In genomic region chr9:76894198-76894597, GRCh38 we compare ENCODE assay signal across 13 cellular contexts. TPM values are rescaled to one million over a fixed set of nuclear protein-coding genes. Genes with fewer than 3 reads are reported as not detected.
DNase-seq lines count a peak whose midpoint lies in the region; TF ChIP-seq lines count a peak whose summit lies in the region.
"Had no signal": no experiment of that assay in that cellular context is flagged by ENCODE, and none has a peak within 500 bp of the region (broad histone marks: within the 10 kb centered on the region; RNA-seq: fewer than 3 reads in every experiment).

No MANE protein-coding gene starts in this region.

- H3K9me3 Mint-ChIP-seq in H9, result no peaks in the 10 kb centered on the region
- H3K9me3 Mint-ChIP-seq: activated T-cell treated with anti-CD3 and anti-CD28 coated beads, Interleukin-2, amount 50 U/mL, for 72 hours had no signal

- H4K20me1 ChIP-seq in H9 (ENCODE audit: control insufficient read depth, insufficient read depth, insufficient read length), result no peaks in the 10 kb centered on the region

- H3K27ac ChIP-seq in H9 (ENCODE audit: insufficient read length, low read depth, low read length) (no peak overlapping the region), stomach (peak overlapping the region in 4 of 5 donors; percentile 32 to 88 (median 72))

- no peak overlapping the region for H3K4me2 ChIP-seq in H9 (ENCODE audit: insufficient read depth, insufficient read length, low read length)

- H3K4ac ChIP-seq in H9 (ENCODE audit: low read depth, low read length), result no peak overlapping the region

- H2BK15ac ChIP-seq in H9 (ENCODE audit: low read depth, low read length), result no peak overlapping the region

- WGBS in H9 (ENCODE audit: extremely low coverage, insufficient read length, low lambda C conversion rate), result no CpG with 5 or more reads among the region's 5 CpGs
- WGBS in stomach, 5 donors, result 62 to 71% (median 65%) methylated on average over 5 of the region's 5 CpGs

- TF ChIP-seq POLR2A in stomach (IDR thresholded peaks at IDR 0.05), result no peak

- H3K23me2 ChIP-seq in H9 (ENCODE audit: insufficient read length, low read depth, low read length, poor library complexity, severe bottlenecking), result no peaks in the 10 kb centered on the region

- H3K9me3 ChIP-seq in H9 (ENCODE audit: control insufficient read depth, low read depth, low read length) (no peaks in the 10 kb centered on the region), adipocyte (ENCODE audit: control insufficient read depth, low read length) (no peaks in the 10 kb centered on the region), stomach (no peaks in the 10 kb centered on the region)

- H2AK5ac ChIP-seq in H9 (ENCODE audit: insufficient read length, low read length), result no peak overlapping the region

- H3K36me3 ChIP-seq in adipocyte (ENCODE audit: control insufficient read depth, insufficient read depth, low read length, severe bottlenecking) (peaks cover 34% of the 10 kb centered on the region), stomach (no peaks in the 10 kb centered on the region)

- no peak overlapping the region for H3K14ac ChIP-seq in H9 (ENCODE audit: insufficient read depth, low read length)

- intact Hi-C loops in stomach (cut with DNase I; ENCODE audit: low total_unique reads), result no loop called here

- H3K9ac ChIP-seq in H9 (ENCODE audit: extremely low read depth, insufficient read length, low read length), result no peak overlapping the region
- peak overlapping the region; percentile 17 for H3K9ac ChIP-seq in adipocyte (ENCODE audit: low read length)

- no peak overlapping the region for H4K91ac ChIP-seq in H9 (ENCODE audit: insufficient read length, low read depth, low read length)

- DNase-seq in H9 (no peak), adipocyte (ENCODE audit: low read depth) (no peak), globus pallidus (ENCODE audit: low spot score) (peak; percentile 81), stomach (no peak), NCI-H2107 treated with DMSO at 0.1 percent for 48 hours (lab: John Stamatoyannopoulos, UW; ENCODE audit: unreplicated experiment) (no peak), OCI-M2 (lab: John Stamatoyannopoulos, UW; ENCODE audit: unreplicated experiment) (no peak), NOMO-1 treated with DMSO at 0.1 percent for 48 hours (lab: John Stamatoyannopoulos, UW; ENCODE audit: unreplicated experiment) (no peak), MV-4-11 (lab: John Stamatoyannopoulos, UW) (no peak)
- DNase-seq: activated CD4-positive, alpha-beta T cell treated with anti-CD3 and anti-CD28 coated beads, Interleukin-2, amount 50 U/mL, for 4 hours; activated T-cell treated with anti-CD3 and anti-CD28 coated beads, Interleukin-2, amount 50 U/mL, for 72 hours; left colon; NCI-H2081; NK-92 treated with Interleukin-12 subunit alpha and Interleukin-12 subunit beta, amount 100 ng/mL, for 24 hours had no signal

- no peak overlapping the region for H3K4me3 Mint-ChIP-seq in H9
- H3K4me3 Mint-ChIP-seq: activated T-cell treated with anti-CD3 and anti-CD28 coated beads, Interleukin-2, amount 50 U/mL, for 72 hours had no signal

- H2BK12ac ChIP-seq in H9 (ENCODE audit: insufficient read length, low read depth, low read length), result no peak overlapping the region

- no peak overlapping the region for H3K56ac ChIP-seq in H9 (ENCODE audit: insufficient read length, low read depth, low read length)

- peaks cover 10 to 23% of the 10 kb centered on the region in 2 experiments for H3K4me1 Mint-ChIP-seq in H9

- H2BK20ac ChIP-seq in H9 (ENCODE audit: low read depth, low read length, poor library complexity, severe bottlenecking), result no peak overlapping the region

- H3K79me1 ChIP-seq in H9 (ENCODE audit: insufficient read depth, low read depth, low read length, poor library complexity, severe bottlenecking), result no peaks in the 10 kb centered on the region

- no peaks in the 10 kb centered on the region; a peak in 1 of 7 replicates for H3K36me3 Mint-ChIP-seq in H9 (ENCODE audit: insufficient read depth in 1 of 3, low read depth in 3 of 3)

- H3T11ph ChIP-seq in H9 (ENCODE audit: low read length), result no peak overlapping the region

- H2AFZ ChIP-seq in H9 (ENCODE audit: low read length), result no peak overlapping the region

- peaks cover 2% of the 10 kb centered on the region; the same call in 1 of the 2 replicates for H3K4me1 ChIP-seq in H9 (ENCODE audit: insufficient read depth, low read length)
- H3K4me1 ChIP-seq in adipocyte (ENCODE audit: control insufficient read depth, insufficient read depth, low read length), result peaks cover 16% of the 10 kb centered on the region
- H3K4me1 ChIP-seq in stomach, result peaks cover 0 to 13% (median 0%) of the 10 kb centered on the region in 4 donors

- no peak overlapping the region for H4K5ac ChIP-seq in H9 (ENCODE audit: insufficient read length, low read depth, low read length)

- TF ChIP-seq CTCF in H9 (conservative IDR thresholded peaks at IDR 0.05) (no peak), stomach (IDR thresholded peaks at IDR 0.05) (no peak)

- H3K27ac Mint-ChIP-seq in H9, result no peak overlapping the region
- H3K27ac Mint-ChIP-seq: activated T-cell treated with anti-CD3 and anti-CD28 coated beads, Interleukin-2, amount 50 U/mL, for 72 hours had no signal

- H3K27me3 Mint-ChIP-seq in H9 (ENCODE audit: low read depth), result peaks cover 2% of the 10 kb centered on the region; the same call in 1 of the 2 replicates

- no peak overlapping the region for H3K4me3 ChIP-seq in adipocyte (ENCODE audit: low read length)
- H3K4me3 ChIP-seq in stomach, result no peak overlapping the region

- H4K8ac ChIP-seq in H9 (replicated peaks; ENCODE audit: insufficient read length, low read depth, low read length), result no peak overlapping the region

- no peak for TF ChIP-seq EP300 in stomach (IDR thresholded peaks at IDR 0.05)

- no peaks in the 10 kb centered on the region for H3K27me3 ChIP-seq in H9 (ENCODE audit: insufficient read depth, low read length)
- no peaks in the 10 kb centered on the region for H3K27me3 ChIP-seq in adipocyte (replicated peaks; ENCODE audit: control insufficient read depth, insufficient read depth, low read length)
- H3K27me3 ChIP-seq in stomach, result peaks cover 0 to 10% (median 0%) of the 10 kb centered on the region in 3 donors

- no peak overlapping the region for H3K23ac ChIP-seq in H9 (ENCODE audit: insufficient read length, low read depth, low read length)

- H3K18ac ChIP-seq in H9 (ENCODE audit: insufficient read length, low read depth, low read length), result no peak overlapping the region

- 0 out of 2 replicates have a peak, but pooled peaks cover 1% of the 10 kb centered on the region for H3K79me2 ChIP-seq in H9 (ENCODE audit: insufficient read depth, low read length)

- peak overlapping the region; percentile 12 for H2BK5ac ChIP-seq in H9 (ENCODE audit: insufficient read length, low read length)

- H2BK120ac ChIP-seq in H9 (ENCODE audit: low read depth, low read length, poor library complexity, severe bottlenecking), result no peak overlapping the region

RNA-seq across cellular contexts. Expression of gene PRUNE2, which starts 11.7 kb away (rescaled TPM):
- total RNA-seq in H9 (2021) (9.7 and 12.1 TPM in 2 replicates), stomach (100 to 1,000 TPM in 3 of 5 donors, 10 to 100 TPM in 2; 35.6 to 311 (median 119) TPM)
- 10 to 100 TPM in 1 of 3 donors, 1 to 10 TPM in 2; 2.6 to 65.0 (median 4.7) TPM for polyA plus RNA-seq in stomach
